ENCODE assay signal across 1 cellular context in genomic region chr14:91873476-91874265, GRCh38.
TF ChIP-seq lines count a peak whose summit lies in the region.

No MANE protein-coding gene starts in this region.

TF ChIP-seq in WTC11, 78 proteins besides CTCF, POLR2A, EP300 and RAD21:
- TF ChIP-seq ZNF512 (CRISPR knock-in tag; IDR thresholded peaks at IDR 0.05; ENCODE audit: borderline replicate concordance) (no peak), E2F5 (CRISPR knock-in tag; IDR thresholded peaks at IDR 0.05) (no peak), TEAD1 (CRISPR knock-in tag; IDR thresholded peaks at IDR 0.05) (no peak), MLX (CRISPR knock-in tag; IDR thresholded peaks at IDR 0.05) (no peak), HMGA2 (CRISPR knock-in tag; IDR thresholded peaks at IDR 0.05) (no peak), GRHL2 (CRISPR knock-in tag; IDR thresholded peaks at IDR 0.05; ENCODE audit: insufficient replicate concordance, severe bottlenecking) (no peak), FOXK1 (CRISPR knock-in tag; IDR thresholded peaks at IDR 0.05) (no peak)
